ENCODE assay signal across 9 cellular contexts in the genomic region with DNA sequence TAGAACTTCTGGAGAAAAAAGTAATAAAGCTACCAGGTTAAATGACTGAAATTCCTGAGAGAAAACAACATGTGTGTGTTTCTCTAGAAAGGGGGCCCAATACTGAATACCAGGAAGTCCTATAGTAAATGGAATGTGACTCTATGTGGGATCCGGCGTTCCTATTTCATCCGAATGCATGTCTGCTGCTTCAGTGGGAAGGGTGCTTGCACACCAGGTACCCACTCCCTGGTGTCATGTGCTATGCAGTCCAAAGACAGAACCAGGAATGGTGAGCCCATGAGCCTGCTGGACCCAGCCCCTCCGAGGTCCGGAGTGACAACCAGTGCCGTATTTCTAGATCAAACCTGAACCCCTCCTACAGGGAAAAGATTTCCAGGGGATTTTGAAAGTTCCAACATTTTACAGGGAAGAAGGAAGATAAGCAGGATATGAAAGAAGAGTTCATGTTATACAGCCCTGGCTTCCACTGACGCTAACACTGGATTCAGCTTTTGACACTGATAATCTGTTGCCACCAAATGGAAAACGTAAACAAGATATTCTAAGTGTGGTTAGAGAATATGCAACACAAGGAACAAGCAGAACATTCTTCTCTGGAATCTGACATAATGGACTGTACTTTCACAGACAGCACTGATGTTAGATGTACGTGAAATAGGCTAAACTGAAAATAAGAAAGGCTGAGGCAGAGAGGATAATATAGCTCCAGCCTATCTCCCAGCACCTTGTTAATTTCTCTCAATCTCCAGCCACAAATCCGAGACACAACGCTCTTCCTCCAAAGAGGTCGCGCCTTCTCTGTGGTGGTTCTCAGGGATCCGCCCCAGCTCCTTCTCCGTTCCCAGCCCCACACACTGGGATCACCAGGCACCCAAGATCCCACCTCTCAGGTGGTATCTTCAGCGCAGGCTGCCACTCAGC. TPM values are rescaled to one million over a fixed set of nuclear protein-coding genes. Genes with fewer than 3 reads are reported as not detected.
A peak's percentile ranks its signal among the peaks of the same experiment; 100 is the strongest.
DNase-seq lines count a peak whose midpoint lies in the region; ATAC-seq, FAIRE-seq and TF ChIP-seq lines count a peak whose summit lies in the region.
"Had no signal": no experiment of that assay in that cellular context is flagged by ENCODE, and none has a peak within 500 bp of the region (broad histone marks: within the 10 kb centered on the region; RNA-seq: fewer than 3 reads in every experiment).

No MANE protein-coding gene starts in this region.

- WGBS in heart right ventricle, 2 donors, result 25 to 30% methylated on average over 16 of the region's 16 CpGs
- WGBS in pancreas, 2 donors, result 16 to 18% methylated on average over 16 of the region's 16 CpGs

- intact Hi-C loops in heart right ventricle (cut with DNase I), result loop anchor here in 4 of 10 donors (10.0 kb wide), 2 partner anchors 104 to 134 kb away; no protein-coding TSS in a partner anchor
- intact Hi-C loops in pancreas (cut with DNase I), result loop anchor here in 2 of 3 donors (10.0 kb wide), 1 partner anchor 204 kb away; no protein-coding TSS in a partner anchor
- intact Hi-C loops in naive thymus-derived CD4-positive, alpha-beta T cell (cut with micrococcal nuclease), result no loop called here

- POLR2A ChIA-PET in naive thymus-derived CD4-positive, alpha-beta T cell (lab: Charles Lee), result no interaction called here

- TF ChIP-seq CTCF in D721Med (IDR thresholded peaks at IDR 0.05; ENCODE audit: insufficient read depth, missing control alignments), result no peak
- no peak for TF ChIP-seq CTCF in WERI-Rb-1 (IDR thresholded peaks at IDR 0.05; ENCODE audit: low read depth, low read length)
- TF ChIP-seq CTCF in heart right ventricle (IDR thresholded peaks at IDR 0.05), result no peak
- no peak for TF ChIP-seq CTCF in pancreas (IDR thresholded peaks at IDR 0.05)

- H3K36me3 Mint-ChIP-seq in naive thymus-derived CD4-positive, alpha-beta T cell, result no peaks in the 10 kb centered on the region
- no peaks in the 10 kb centered on the region for H3K36me3 Mint-ChIP-seq in activated naive CD8-positive, alpha-beta T cell treated with anti-CD3 and anti-CD28 coated beads, Interleukin-2, amount 50 U/mL, for 24 hours (ENCODE audit: low read depth)

- ATAC-seq in heart right ventricle, result peak in 6 of 8 donors; percentile 16 to 58 (median 50)
- ATAC-seq in pancreas, result peak; percentile 9 to 42 (median 30)
- ATAC-seq in naive thymus-derived CD4-positive, alpha-beta T cell, result no peak
- ATAC-seq in GM18517 (IDR thresholded peaks at IDR 0.05; ENCODE audit: unreplicated experiment), result no peak
- ATAC-seq in activated naive CD8-positive, alpha-beta T cell treated with anti-CD3 and anti-CD28 coated beads, Interleukin-2, amount 50 U/mL, for 24 hours, result no peak

- H3K27ac Mint-ChIP-seq in naive thymus-derived CD4-positive, alpha-beta T cell, result no peak overlapping the region
- H3K27ac Mint-ChIP-seq in activated naive CD8-positive, alpha-beta T cell treated with anti-CD3 and anti-CD28 coated beads, Interleukin-2, amount 50 U/mL, for 24 hours, result no peak overlapping the region

- FAIRE-seq in D721Med (lab: Jason Lieb, UNC) (peak; percentile 11), pancreas (lab: Jason Lieb, UNC) (no peak)

- peaks cover 0 to 24% (median 12%) of the 10 kb centered on the region in 9 donors for H3K4me1 ChIP-seq in heart right ventricle
- H3K4me1 ChIP-seq in pancreas, result no peaks in the 10 kb centered on the region
- H3K4me1 ChIP-seq in naive thymus-derived CD4-positive, alpha-beta T cell (ENCODE audit: control insufficient read depth in 2 of 2, insufficient read depth in 2 of 2, low read length in 2 of 2), result no peaks in the 10 kb centered on the region

- no peaks in the 10 kb centered on the region for H3K27me3 ChIP-seq in WERI-Rb-1 (ENCODE audit: insufficient read depth, low read depth, severe bottlenecking)
- peaks cover 0 to 19% (median 5%) of the 10 kb centered on the region in 7 donors for H3K27me3 ChIP-seq in heart right ventricle
- no peaks in the 10 kb centered on the region for H3K27me3 ChIP-seq in pancreas
- no peaks in the 10 kb centered on the region for H3K27me3 ChIP-seq in naive thymus-derived CD4-positive, alpha-beta T cell (ENCODE audit: control insufficient read depth in 2 of 2, insufficient read depth in 2 of 2, low read length in 2 of 2)

- CTCF ChIA-PET in naive thymus-derived CD4-positive, alpha-beta T cell (lab: Charles Lee), result no interaction called here

- H3K4me1 Mint-ChIP-seq in naive thymus-derived CD4-positive, alpha-beta T cell, result peaks cover 0 to 6% (median 0%) of the 10 kb centered on the region in 7 donors
- H3K4me1 Mint-ChIP-seq in activated naive CD8-positive, alpha-beta T cell treated with anti-CD3 and anti-CD28 coated beads, Interleukin-2, amount 50 U/mL, for 24 hours, result peaks cover 1% of the 10 kb centered on the region

- H3K27me3 Mint-ChIP-seq in naive thymus-derived CD4-positive, alpha-beta T cell, result peaks cover 22 to 30% (median 28%) of the 10 kb centered on the region in 5 donors
- H3K27me3 Mint-ChIP-seq in activated naive CD8-positive, alpha-beta T cell treated with anti-CD3 and anti-CD28 coated beads, Interleukin-2, amount 50 U/mL, for 24 hours, result peaks cover 24% of the 10 kb centered on the region

- no peaks in the 10 kb centered on the region for H3K36me3 ChIP-seq in WERI-Rb-1
- no peaks in the 10 kb centered on the region for H3K36me3 ChIP-seq in heart right ventricle
- no peaks in the 10 kb centered on the region for H3K36me3 ChIP-seq in pancreas
- no peaks in the 10 kb centered on the region for H3K36me3 ChIP-seq in naive thymus-derived CD4-positive, alpha-beta T cell (ENCODE audit: control insufficient read depth in 2 of 3, insufficient read depth in 3 of 3, low read length in 3 of 3)

- H3K4me3 ChIP-seq in WERI-Rb-1 (ENCODE audit: low read depth, low read length) (peak overlapping the region; percentile 66), heart right ventricle (peak overlapping the region; percentile 36 to 75 (median 62)), pancreas (peak overlapping the region; percentile 38 to 68 (median 46))
- H3K4me3 ChIP-seq in naive thymus-derived CD4-positive, alpha-beta T cell (ENCODE audit: low read length), result no peak overlapping the region

- H3K9me3 ChIP-seq in WERI-Rb-1 (ENCODE audit: severe bottlenecking), result no peaks in the 10 kb centered on the region
- no peaks in the 10 kb centered on the region for H3K9me3 ChIP-seq in heart right ventricle
- H3K9me3 ChIP-seq in pancreas, result no peaks in the 10 kb centered on the region
- H3K9me3 ChIP-seq in naive thymus-derived CD4-positive, alpha-beta T cell (ENCODE audit: control insufficient read depth in 2 of 3, low read length in 3 of 3), result no peaks in the 10 kb centered on the region

- no peak overlapping the region for H3K27ac ChIP-seq in WERI-Rb-1
- H3K27ac ChIP-seq in heart right ventricle, result peak overlapping the region in 8 of 10 donors; percentile 28 to 91 (median 64)
- H3K27ac ChIP-seq in pancreas, result peak overlapping the region in 3 of 4 donors; percentile 6 to 78 (median 67)
- no peak overlapping the region for H3K27ac ChIP-seq in naive thymus-derived CD4-positive, alpha-beta T cell (ENCODE audit: low read depth, low read length)

- peaks cover 0 to 8% (median 0%) of the 10 kb centered on the region in 11 donors for H3K9me3 Mint-ChIP-seq in naive thymus-derived CD4-positive, alpha-beta T cell
- H3K9me3 Mint-ChIP-seq in activated naive CD8-positive, alpha-beta T cell treated with anti-CD3 and anti-CD28 coated beads, Interleukin-2, amount 50 U/mL, for 24 hours, result no peaks in the 10 kb centered on the region

- DNase-seq in D721Med (ENCODE audit: insufficient read length, low spot score) (no peak), WERI-Rb-1 (peak; percentile 44), heart right ventricle (no peak), pancreas (no peak), HCEC 1CT (no peak)
- no peak for DNase-seq in naive thymus-derived CD4-positive, alpha-beta T cell
- DNase-seq in activated naive CD8-positive, alpha-beta T cell treated with anti-CD3 and anti-CD28 coated beads, Interleukin-2, amount 50 U/mL, for 24 hours, result no peak
- DNase-seq: activated naive CD4-positive, alpha-beta T cell treated with anti-CD3 and anti-CD28 coated beads, Interleukin-2, amount 50 U/mL, for 16 hours had no signal

- H3K4me3 Mint-ChIP-seq in naive thymus-derived CD4-positive, alpha-beta T cell, result peak overlapping the region in 4 of 10 donors; percentile 12 to 35 (median 24)
- H3K4me3 Mint-ChIP-seq in activated naive CD8-positive, alpha-beta T cell treated with anti-CD3 and anti-CD28 coated beads, Interleukin-2, amount 50 U/mL, for 24 hours, result no peak overlapping the region

RNA-seq across cellular contexts. Expression of a gene that starts 0.7 kb away (rescaled TPM):
- total RNA-seq in heart right ventricle, result 10 to 100 TPM in 1 of 10 donors, 1 to 10 TPM in 6, under 1 TPM in 3; 0.30 to 15.0 (median 1.3) TPM
- 1 to 10 TPM; 1.8 to 2.6 TPM for polyA plus RNA-seq in heart right ventricle
- 10 to 100 TPM in 2 of 6 donors, 1 to 10 TPM in 4; 2.5 to 35.4 (median 6.3) TPM for total RNA-seq in pancreas
- 10 to 100 TPM; 26.5 to 26.6 TPM for polyA plus RNA-seq in pancreas
- total RNA-seq in naive thymus-derived CD4-positive, alpha-beta T cell, result 1 to 10 TPM in 1 of 5 experiments, under 1 TPM in 1, not detected in 3; 0.56 to 3.3 TPM
- polyA plus RNA-seq in naive thymus-derived CD4-positive, alpha-beta T cell, result not detected

RNA-seq across cellular contexts. Expression of a gene that starts 15.4 kb away (rescaled TPM):
- total RNA-seq in heart right ventricle (not detected), pancreas (under 1 TPM in 1 of 6 donors, not detected in 5; 0.53 TPM)
- polyA plus RNA-seq in heart right ventricle (not detected), pancreas (not detected)
- total RNA-seq in naive thymus-derived CD4-positive, alpha-beta T cell, result not detected
- polyA plus RNA-seq in naive thymus-derived CD4-positive, alpha-beta T cell, result not detected

RNA-seq across cellular contexts. Expression of a gene that starts 32.0 kb away (rescaled TPM):
- total RNA-seq in heart right ventricle (1 to 10 TPM in 1 of 10 donors, under 1 TPM in 1, not detected in 8; 0.28 to 3.7 TPM), pancreas (10 to 100 TPM in 2 of 6 donors, 1 to 10 TPM in 1, under 1 TPM in 3; 0.65 to 65.6 (median 1.5) TPM)
- polyA plus RNA-seq in heart right ventricle (under 1 TPM in 1 of 2 donors, not detected in 1; 0.16 TPM), pancreas (1 to 10 TPM; 2.0 to 6.4 TPM)
- total RNA-seq in naive thymus-derived CD4-positive, alpha-beta T cell, result not detected
- not detected for polyA plus RNA-seq in naive thymus-derived CD4-positive, alpha-beta T cell

Comparison
In these comparisons a context has a peak if more than half of its experiments do, and no peak if none do; other contexts are left out.
1. H3K27ac ChIP-seq: peak in heart right ventricle (8 of 10) and pancreas (3 of 4); none in WERI-Rb-1 (single experiment) and naive thymus-derived CD4-positive, alpha-beta T cell (single experiment).
2. ATAC-seq: peak in heart right ventricle (6 of 8) and pancreas (4 of 4); none in naive thymus-derived CD4-positive, alpha-beta T cell (single experiment), GM18517 (single experiment) and activated naive CD8-positive, alpha-beta T cell treated with anti-CD3 and anti-CD28 coated beads, Interleukin-2, amount 50 U/mL, for 24 hours (single experiment).
3. intact Hi-C loops: an anchor here in pancreas (10.0 kb wide); none called in naive thymus-derived CD4-positive, alpha-beta T cell.